ENCODE assay signal across 27 cellular contexts in genomic region chr15:53226559-53226958, GRCh38.
"Had no signal": no experiment of that assay in that cellular context is flagged by ENCODE, and none has a peak within 500 bp of the region (broad histone marks: within the 10 kb centered on the region; RNA-seq: fewer than 3 reads in every experiment).

No MANE protein-coding gene starts in this region.

- DNase-seq: stimulated activated CD4-positive, alpha-beta T cell treated with anti-CD3 and anti-CD28 coated beads, Interleukin-2, amount 100 ng/mL, for 48 hours; stimulated activated CD4-positive, alpha-beta T cell treated with anti-CD3 and anti-CD28 coated beads, Interleukin-4, amount 100 ng/mL, for 1 hour; stimulated activated CD4-positive, alpha-beta T cell treated with anti-CD3 and anti-CD28 coated beads, Interleukin-4, amount 100 ng/mL, for 24 hours; stimulated activated CD4-positive, alpha-beta T cell treated with anti-CD3 and anti-CD28 coated beads, Interleukin-4, amount 100 ng/mL, for 4 hours; stimulated activated CD8-positive, alpha-beta memory T cell treated with anti-CD3 and anti-CD28 coated beads, Interleukin-4, amount 100 ng/mL, for 48 hours; stimulated activated naive B cell treated with anti-CD40 and anti-IgM and Interleukin-4, amounts not matched to agents 10 μg/mL and 1 μg/mL and 100 μg/mL, for 72 hours; stimulated activated naive CD4-positive, alpha-beta T cell; stimulated activated naive CD4-positive, alpha-beta T cell treated with Interleukin-2 at 50 U/mL for 16 hours; stimulated activated naive CD8-positive, alpha-beta T cell treated with anti-CD3 and anti-CD28 coated beads, Interleukin-15, amount 100 ng/mL, for 72 hours; stimulated activated naive CD8-positive, alpha-beta T cell treated with anti-CD3 and anti-CD28 coated beads, Interleukin-15, Interleukin-2, amounts not matched to agents 100 U/mL and 50 U/mL, for 24 hours; stomach; substantia nigra; testis; thyroid gland; tibial artery; transverse colon; trophoblast cell; upper lobe of left lung; upper lobe of right lung; uterus had no signal

- FAIRE-seq: urothelium cell line had no signal

- ATAC-seq: stimulated activated effector memory CD8-positive, alpha-beta T cell treated with anti-CD3 and anti-CD28 coated beads, Interleukin-12 subunit alpha, Interleukin-12 subunit beta, amount 100 ng/mL, for 72 hours; stimulated activated memory B cell treated with anti-CD40 and anti-IgM and Interleukin-4, amounts not matched to agents 10 μg/mL and 1 μg/mL and 100 μg/mL, for 72 hours; stimulated activated naive B cell treated with anti-CD40 and anti-IgM and Interleukin-4, amounts not matched to agents 10 μg/mL and 1 μg/mL and 100 μg/mL, for 72 hours; stimulated activated naive CD8-positive, alpha-beta T cell treated with anti-CD3 and anti-CD28 coated beads, Interleukin-15, amount 100 ng/mL, for 72 hours; stimulated activated naive CD8-positive, alpha-beta T cell treated with anti-CD3 and anti-CD28 coated beads, Interleukin-15, Interleukin-2, amounts not matched to agents 100 U/mL and 50 U/mL, for 24 hours; upper lobe of right lung had no signal

- H3K27me3 ChIP-seq: stomach, suprapubic skin, testis, thyroid gland, tibial artery, tibial nerve, transverse colon, upper lobe of left lung, upper lobe of right lung, uterus, vagina had no signal

- H3K4me3 ChIP-seq: stomach, suprapubic skin, testis, thoracic aorta, thyroid gland, tibial artery, tibial nerve, transverse colon, upper lobe of left lung, upper lobe of right lung, uterus, vagina had no signal

- H3K9me3 ChIP-seq: stomach, suprapubic skin, testis, thoracic aorta, thyroid gland, tibial artery, tibial nerve, transverse colon, upper lobe of left lung, upper lobe of right lung, uterus, vagina had no signal

- H3K36me3 ChIP-seq: stomach, suprapubic skin, thoracic aorta, thyroid gland, tibial artery, tibial nerve, transverse colon, upper lobe of left lung, upper lobe of right lung, uterus, vagina had no signal

- H3K27ac ChIP-seq: stomach, suprapubic skin, testis, thoracic aorta, thyroid gland, tibial artery, transverse colon, upper lobe of left lung, upper lobe of right lung, uterus, vagina had no signal

- H3K4me1 ChIP-seq: stomach, suprapubic skin, testis, thyroid gland, tibial artery, tibial nerve, transverse colon, upper lobe of left lung, upper lobe of right lung, uterus, vagina had no signal
